8 cellular contexts compared by ENCODE assay signal in the genomic region with DNA sequence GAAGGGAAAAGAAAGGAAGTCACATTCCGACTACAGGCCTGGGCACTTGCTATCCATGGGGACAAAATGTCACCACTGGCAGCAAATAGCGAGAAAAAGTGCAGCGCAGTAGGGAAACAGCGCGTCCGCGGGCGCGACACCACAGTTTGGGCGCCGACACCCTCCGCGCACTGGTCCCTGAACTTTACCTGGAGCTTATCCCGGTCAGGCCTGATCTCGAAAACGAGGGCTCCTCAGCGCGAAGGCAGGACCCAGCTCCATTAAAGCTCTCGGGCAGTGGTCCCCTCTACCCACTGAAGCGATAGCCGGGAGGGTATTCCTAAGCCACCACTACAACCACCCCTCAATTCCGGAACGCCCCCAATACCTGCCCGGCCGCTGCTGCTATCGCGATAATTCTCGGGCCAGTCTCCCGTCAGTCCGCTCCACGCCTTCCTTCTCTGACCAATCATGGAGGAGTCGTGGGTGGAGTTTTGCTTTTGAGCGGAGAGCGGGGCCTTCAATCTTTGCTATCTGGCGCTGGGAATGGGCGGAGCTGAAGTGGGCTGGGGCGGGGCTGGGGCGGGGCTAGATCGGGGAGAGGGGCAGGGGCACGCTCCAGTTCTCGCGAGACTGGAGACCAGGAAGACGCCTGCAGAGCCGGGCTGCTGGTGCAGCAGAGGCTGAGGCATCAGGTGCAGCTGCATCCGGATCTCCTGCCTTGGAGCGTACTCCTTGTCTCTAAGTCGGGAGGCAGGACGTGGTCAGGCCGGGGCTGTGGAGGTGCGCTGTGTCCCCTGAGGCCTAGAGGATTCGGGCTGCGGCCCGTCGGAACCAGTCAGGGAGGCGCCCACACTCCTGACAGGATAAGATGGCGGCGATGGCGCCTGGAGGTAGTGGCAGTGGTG. TPM values are rescaled to one million over a fixed set of nuclear protein-coding genes. Genes with fewer than 3 reads are reported as not detected.
DNase-seq lines count a peak whose midpoint lies in the region; ATAC-seq and TF ChIP-seq lines count a peak whose summit lies in the region.

A gene with protein sequence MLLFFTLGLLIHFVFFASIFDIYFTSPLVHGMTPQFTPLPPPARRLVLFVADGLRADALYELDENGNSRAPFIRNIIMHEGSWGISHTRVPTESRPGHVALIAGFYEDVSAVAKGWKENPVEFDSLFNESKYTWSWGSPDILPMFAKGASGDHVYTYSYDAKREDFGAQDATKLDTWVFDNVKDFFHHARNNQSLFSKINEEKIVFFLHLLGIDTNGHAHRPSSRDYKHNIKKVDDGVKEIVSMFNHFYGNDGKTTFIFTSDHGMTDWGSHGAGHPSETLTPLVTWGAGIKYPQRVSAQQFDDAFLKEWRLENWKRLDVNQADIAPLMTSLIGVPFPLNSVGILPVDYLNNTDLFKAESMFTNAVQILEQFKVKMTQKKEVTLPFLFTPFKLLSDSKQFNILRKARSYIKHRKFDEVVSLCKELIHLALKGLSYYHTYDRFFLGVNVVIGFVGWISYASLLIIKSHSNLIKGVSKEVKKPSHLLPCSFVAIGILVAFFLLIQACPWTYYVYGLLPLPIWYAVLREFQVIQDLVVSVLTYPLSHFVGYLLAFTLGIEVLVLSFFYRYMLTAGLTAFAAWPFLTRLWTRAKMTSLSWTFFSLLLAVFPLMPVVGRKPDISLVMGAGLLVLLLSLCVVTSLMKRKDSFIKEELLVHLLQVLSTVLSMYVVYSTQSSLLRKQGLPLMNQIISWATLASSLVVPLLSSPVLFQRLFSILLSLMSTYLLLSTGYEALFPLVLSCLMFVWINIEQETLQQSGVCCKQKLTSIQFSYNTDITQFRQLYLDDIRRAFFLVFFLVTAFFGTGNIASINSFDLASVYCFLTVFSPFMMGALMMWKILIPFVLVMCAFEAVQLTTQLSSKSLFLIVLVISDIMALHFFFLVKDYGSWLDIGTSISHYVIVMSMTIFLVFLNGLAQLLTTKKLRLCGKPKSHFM (minus strand): TSS at position 401 of the 887 bp plus-strand sequence. CDS start 25,703 bp downstream, outside the sequence.
A gene with protein sequence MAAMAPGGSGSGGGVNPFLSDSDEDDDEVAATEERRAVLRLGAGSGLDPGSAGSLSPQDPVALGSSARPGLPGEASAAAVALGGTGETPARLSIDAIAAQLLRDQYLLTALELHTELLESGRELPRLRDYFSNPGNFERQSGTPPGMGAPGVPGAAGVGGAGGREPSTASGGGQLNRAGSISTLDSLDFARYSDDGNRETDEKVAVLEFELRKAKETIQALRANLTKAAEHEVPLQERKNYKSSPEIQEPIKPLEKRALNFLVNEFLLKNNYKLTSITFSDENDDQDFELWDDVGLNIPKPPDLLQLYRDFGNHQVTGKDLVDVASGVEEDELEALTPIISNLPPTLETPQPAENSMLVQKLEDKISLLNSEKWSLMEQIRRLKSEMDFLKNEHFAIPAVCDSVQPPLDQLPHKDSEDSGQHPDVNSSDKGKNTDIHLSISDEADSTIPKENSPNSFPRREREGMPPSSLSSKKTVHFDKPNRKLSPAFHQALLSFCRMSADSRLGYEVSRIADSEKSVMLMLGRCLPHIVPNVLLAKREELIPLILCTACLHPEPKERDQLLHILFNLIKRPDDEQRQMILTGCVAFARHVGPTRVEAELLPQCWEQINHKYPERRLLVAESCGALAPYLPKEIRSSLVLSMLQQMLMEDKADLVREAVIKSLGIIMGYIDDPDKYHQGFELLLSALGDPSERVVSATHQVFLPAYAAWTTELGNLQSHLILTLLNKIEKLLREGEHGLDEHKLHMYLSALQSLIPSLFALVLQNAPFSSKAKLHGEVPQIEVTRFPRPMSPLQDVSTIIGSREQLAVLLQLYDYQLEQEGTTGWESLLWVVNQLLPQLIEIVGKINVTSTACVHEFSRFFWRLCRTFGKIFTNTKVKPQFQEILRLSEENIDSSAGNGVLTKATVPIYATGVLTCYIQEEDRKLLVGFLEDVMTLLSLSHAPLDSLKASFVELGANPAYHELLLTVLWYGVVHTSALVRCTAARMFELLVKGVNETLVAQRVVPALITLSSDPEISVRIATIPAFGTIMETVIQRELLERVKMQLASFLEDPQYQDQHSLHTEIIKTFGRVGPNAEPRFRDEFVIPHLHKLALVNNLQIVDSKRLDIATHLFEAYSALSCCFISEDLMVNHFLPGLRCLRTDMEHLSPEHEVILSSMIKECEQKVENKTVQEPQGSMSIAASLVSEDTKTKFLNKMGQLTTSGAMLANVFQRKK (plus strand): TSS at position 600 of the 887 bp plus-strand sequence. CDS start 251 bp downstream, at position 851.

- peaks cover 15% of the 10 kb centered on the region for H3K36me3 Mint-ChIP-seq in activated CD4-positive, alpha-beta memory T cell treated with anti-CD3 and anti-CD28 coated beads for 36 hours

- H3K4me1 Mint-ChIP-seq in activated CD4-positive, alpha-beta memory T cell treated with anti-CD3 and anti-CD28 coated beads for 36 hours (ENCODE audit: low read depth): peaks cover 51% of the 10 kb centered on the region

- ATAC-seq in GM19438 (IDR thresholded peaks at IDR 0.05; ENCODE audit: low read depth, unreplicated experiment) (peak; percentile 93), HG03575 (IDR thresholded peaks at IDR 0.05; ENCODE audit: extremely low read depth, insufficient number of reproducible peaks, low FRiP score, unreplicated experiment) (peak; percentile 46)

- no peaks in the 10 kb centered on the region for H3K9me3 ChIP-seq in liver (ENCODE audit: control insufficient read depth in 4 of 4, low read length in 3 of 4)

- H3K27me3 Mint-ChIP-seq in activated CD4-positive, alpha-beta memory T cell treated with anti-CD3 and anti-CD28 coated beads for 36 hours: no peaks in the 10 kb centered on the region

- peaks cover 5 to 28% (median 26%) of the 10 kb centered on the region in 4 donors for H3K4me1 ChIP-seq in liver (ENCODE audit: control insufficient read depth in 4 of 4, insufficient read depth in 4 of 4, low read length in 3 of 4)

- H3K27ac ChIP-seq in dorsolateral prefrontal cortex: peak within 1 kb of the TSS in 58 of 59 donors; percentile 10 to 94 (median 84)
- peak within 1 kb of the TSS; percentile 57 to 77 for H3K27ac ChIP-seq in liver (ENCODE audit: low read depth in 1 of 2, low read length in 2 of 2)

- H3K4me3 Mint-ChIP-seq in activated CD4-positive, alpha-beta memory T cell treated with anti-CD3 and anti-CD28 coated beads for 36 hours: peak within 1 kb of the TSS; percentile 99

- peak within 1 kb of the TSS; percentile 93 for H3K27ac Mint-ChIP-seq in activated CD4-positive, alpha-beta memory T cell treated with anti-CD3 and anti-CD28 coated beads for 36 hours

- CTCF ChIA-PET in activated CD4-positive, alpha-beta memory T cell treated with anti-CD3 and anti-CD28 coated beads for 36 hours (lab: Charles Lee): interaction anchor here (0.6 to 9.4 kb wide), 9 partner anchors 9 to 397 kb away, joined by 3 to 150 read pairs (median 5); no protein-coding TSS in a partner anchor

- intact Hi-C loops in activated CD4-positive, alpha-beta memory T cell treated with anti-CD3 and anti-CD28 coated beads for 36 hours (cut with micrococcal nuclease): loop anchor here (1.0 to 10.0 kb wide), 10 partner anchors 62 to 1235 kb away; a partner anchor contains a TSS
- intact Hi-C loops in dorsolateral prefrontal cortex (cut with DNase I): loop anchor here (2.0 to 10.0 kb wide), 6 partner anchors 60 to 888 kb away; a partner anchor contains a TSS

- H3K36me3 ChIP-seq in liver (ENCODE audit: control insufficient read depth in 4 of 4, insufficient read depth in 3 of 4, low read depth in 1 of 4, low read length in 3 of 4): no peaks in the 10 kb centered on the region

- WGBS in liver: under 1% methylated on average over 58 of the region's 58 CpGs

- H3K4me3 ChIP-seq in dorsolateral prefrontal cortex (peak within 1 kb of the TSS; percentile 67 to 100 (median 95)), liver (ENCODE audit: low read depth in 1 of 3, low read length in 3 of 3) (peak within 1 kb of the TSS; percentile 80 to 99 (median 93))

- H3K9ac ChIP-seq in liver (ENCODE audit: low read depth in 1 of 2, low read length in 2 of 2): peak within 1 kb of the TSS; percentile 40 to 68

- POLR2A ChIA-PET in activated CD4-positive, alpha-beta memory T cell treated with anti-CD3 and anti-CD28 coated beads for 36 hours (lab: Charles Lee): interaction anchor here (0.6 to 1.7 kb wide), 4 partner anchors 10 to 336 kb away, joined by 3 to 9 read pairs (median 3); a partner anchor contains a TSS

- DNase-seq in CD1c-positive myeloid dendritic cell (ENCODE audit: extremely low spot score) (peak; percentile 99), NCI-H82 treated with DMSO at 0.1 percent for 48 hours (lab: John Stamatoyannopoulos, UW; ENCODE audit: unreplicated experiment) (peak; percentile 96), dorsolateral prefrontal cortex (peak; percentile 82 to 98 (median 96))
- peak; percentile 97 for DNase-seq in activated CD4-positive, alpha-beta memory T cell treated with anti-CD3 and anti-CD28 coated beads for 36 hours
- DNase-seq in stimulated activated CD4-positive, alpha-beta T cell treated with anti-CD3 and anti-CD28 coated beads, Interleukin-4, amount 100 ng/mL, for 24 hours: peak; percentile 96

- peaks cover under 1% of the 10 kb centered on the region for H3K9me3 Mint-ChIP-seq in activated CD4-positive, alpha-beta memory T cell treated with anti-CD3 and anti-CD28 coated beads for 36 hours

- H3K27me3 ChIP-seq in dorsolateral prefrontal cortex: no peaks in the 10 kb centered on the region
- no peaks in the 10 kb centered on the region for H3K27me3 ChIP-seq in liver (ENCODE audit: control insufficient read depth in 4 of 4, insufficient read depth in 4 of 4, low read length in 3 of 4)

- TF ChIP-seq CTCF in dorsolateral prefrontal cortex (IDR thresholded peaks at IDR 0.05 in 54 of 56, conservative IDR thresholded peaks at IDR 0.05 in 2 of 56; ENCODE audit: low read depth in 1 of 56, partially characterized antibody in 56 of 56) (peak in 16 of 56 donors; percentile 4 to 33 (median 12)), liver (IDR thresholded peaks at IDR 0.05; ENCODE audit: low read depth, low read length, missing input control) (no peak)

- TF ChIP-seq RAD21 in liver (IDR thresholded peaks at IDR 0.05): no peak

RNA-seq across cellular contexts. Expression of the first gene that starts in this region (rescaled TPM):
- 10 to 100 TPM; 26.2 to 27.8 TPM for total RNA-seq in activated CD4-positive, alpha-beta memory T cell treated with anti-CD3 and anti-CD28 coated beads for 36 hours
- 10 to 100 TPM; 21.1 to 43.5 (median 31.0) TPM for total RNA-seq in dorsolateral prefrontal cortex
- total RNA-seq in liver: 10 to 100 TPM; 19.2 to 20.6 TPM
- polyA plus RNA-seq in liver: 1 to 10 TPM; 5.1 to 5.9 TPM

RNA-seq across cellular contexts. Expression of the second gene that starts in this region (rescaled TPM):
- 10 to 100 TPM; 16.1 to 17.7 TPM for total RNA-seq in activated CD4-positive, alpha-beta memory T cell treated with anti-CD3 and anti-CD28 coated beads for 36 hours
- total RNA-seq in dorsolateral prefrontal cortex: 10 to 100 TPM; 44.0 to 88.4 (median 63.7) TPM
- total RNA-seq in liver: 10 to 100 TPM; 17.5 to 21.7 TPM
- polyA plus RNA-seq in liver: 1 to 10 TPM; 4.3 to 4.6 TPM

Comparison
In these comparisons a context has a peak if more than half of its experiments do, and no peak if none do; other contexts are left out.
1. Peak in every context shown above with its lines: DNase-seq, ATAC-seq, H3K4me3 ChIP-seq and H3K27ac ChIP-seq.